19 cellular contexts compared by ENCODE assay signal in the genomic region with DNA sequence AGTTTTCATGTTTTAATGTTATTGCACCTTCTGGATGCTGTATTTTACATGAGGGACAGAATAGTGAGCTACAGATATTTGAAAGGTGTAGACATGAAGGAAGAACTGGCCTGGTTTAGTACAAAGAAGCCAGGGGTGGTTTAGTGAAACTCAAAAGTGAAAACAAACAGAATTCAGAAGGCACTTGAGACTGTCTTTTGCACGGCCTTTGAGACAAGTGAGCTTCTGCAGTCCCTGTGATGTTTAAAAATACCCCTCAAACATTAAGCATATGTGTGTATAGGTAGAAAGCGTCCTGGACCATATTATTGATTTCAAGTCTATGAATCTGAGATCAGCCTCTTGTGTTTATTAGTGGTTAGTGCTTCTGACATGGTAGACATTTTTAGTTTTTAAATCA.
DNase-seq lines count a peak whose midpoint lies in the region; ATAC-seq, FAIRE-seq and TF ChIP-seq lines count a peak whose summit lies in the region.
"Had no signal": no experiment of that assay in that cellular context is flagged by ENCODE, and none has a peak within 500 bp of the region (broad histone marks: within the 10 kb centered on the region; RNA-seq: fewer than 3 reads in every experiment).

No MANE protein-coding gene starts in this region.

- H4K91ac ChIP-seq in neuronal stem cell (ENCODE audit: low read depth, low read length, poor library complexity): no peak overlapping the region

- peaks cover 83% of the 10 kb centered on the region for H3K4me1 Mint-ChIP-seq in progenitor cell of endocrine pancreas (ENCODE audit: low read depth)
- H3K4me1 Mint-ChIP-seq: activated naive CD4-positive, alpha-beta T cell treated with anti-CD3 and anti-CD28 coated beads, Interleukin-2, amount 10 ng/mL, durations not matched to agents 7 days and 5 days; central memory CD8-positive, alpha-beta T cell had no signal

- no peak for TF ChIP-seq POLR2A in ovary (IDR thresholded peaks at IDR 0.05)

- peaks cover 0 to 8% of the 10 kb centered on the region in 2 donors for H3K9me3 ChIP-seq in neuronal stem cell (replicated peaks in 1 of 2; ENCODE audit: control insufficient read depth in 2 of 2, insufficient read depth in 1 of 2, low read depth in 1 of 2, low read length in 2 of 2)
- no peaks in the 10 kb centered on the region for H3K9me3 ChIP-seq in ovary
- H3K9me3 ChIP-seq: heart right ventricle, tibial artery had no signal

- H2BK120ac ChIP-seq in neuronal stem cell (ENCODE audit: low read depth, low read length): no peak overlapping the region

- H3K18ac ChIP-seq in neuronal stem cell (ENCODE audit: low read length): no peak overlapping the region

- no peaks in the 10 kb centered on the region for H3K27me3 ChIP-seq in neuronal stem cell (ENCODE audit: control insufficient read depth in 3 of 3, insufficient read depth in 3 of 3, low read depth in 1 of 3, low read length in 3 of 3)
- H3K27me3 ChIP-seq in ovary: no peaks in the 10 kb centered on the region
- H3K27me3 ChIP-seq: heart right ventricle, tibial artery had no signal

- H3K4me1 ChIP-seq in neuronal stem cell (ENCODE audit: control insufficient read depth in 2 of 2, insufficient read depth in 1 of 2, low read depth in 1 of 2, low read length in 2 of 2) (peaks cover 7 to 18% of the 10 kb centered on the region in 2 donors), ovary (ENCODE audit: insufficient read depth) (peaks cover 6% of the 10 kb centered on the region)

- no peak overlapping the region for H3K9ac ChIP-seq in neuronal stem cell (ENCODE audit: low read depth, low read length, poor library complexity)

- H2AFZ ChIP-seq in neuronal stem cell (ENCODE audit: low read length): no peak overlapping the region
- H2AFZ ChIP-seq: GM23338 had no signal

- H3K14ac ChIP-seq in neuronal stem cell (ENCODE audit: low read length): no peak overlapping the region

- no peak for TF ChIP-seq EP300 in ovary (IDR thresholded peaks at IDR 0.05)

- no peak overlapping the region for H3K4me3 Mint-ChIP-seq in progenitor cell of endocrine pancreas (ENCODE audit: low read depth)
- H3K4me3 Mint-ChIP-seq: activated naive CD4-positive, alpha-beta T cell treated with anti-CD3 and anti-CD28 coated beads, Interleukin-2, amount 10 ng/mL, durations not matched to agents 7 days and 5 days; CD4-positive, alpha-beta T cell; central memory CD8-positive, alpha-beta T cell; GM23338 had no signal

- no peaks in the 10 kb centered on the region for H3K27me3 Mint-ChIP-seq in progenitor cell of endocrine pancreas
- H3K27me3 Mint-ChIP-seq: activated naive CD4-positive, alpha-beta T cell treated with anti-CD3 and anti-CD28 coated beads, Interleukin-2, amount 10 ng/mL, durations not matched to agents 7 days and 5 days; CD4-positive, alpha-beta T cell; central memory CD8-positive, alpha-beta T cell had no signal

- no peak overlapping the region for H2BK5ac ChIP-seq in neuronal stem cell (ENCODE audit: low read length)

- DNase-seq in progenitor cell of endocrine pancreas (ENCODE audit: low spot score, unreplicated experiment) (no peak), GM13976 (ENCODE audit: low spot score) (no peak), neuronal stem cell (ENCODE audit: low spot score) (no peak), ovary (no peak), HTR-8/SVneo (ENCODE audit: insufficient read length, low spot score) (no peak)
- DNase-seq: activated CD8-positive, alpha-beta memory T cell treated with anti-CD3 and anti-CD28 coated beads for 24 hours; activated naive CD4-positive, alpha-beta T cell treated with anti-CD3 and anti-CD28 coated beads, Interleukin-2, amount 10 ng/mL, durations not matched to agents 7 days and 5 days; CD4-positive, alpha-beta T cell; heart right ventricle; left colon; small intestine; tibial artery had no signal

- no peak overlapping the region for H3K27ac ChIP-seq in neuronal stem cell (replicated peaks; ENCODE audit: low read length)
- no peak overlapping the region for H3K27ac ChIP-seq in ovary
- H3K27ac ChIP-seq: heart right ventricle, HL-60 had no signal

- no peak for TF ChIP-seq CTCF in progenitor cell of endocrine pancreas (IDR thresholded peaks at IDR 0.05; ENCODE audit: unreplicated experiment)
- no peak for TF ChIP-seq CTCF in GM13976 (IDR thresholded peaks at IDR 0.05; ENCODE audit: borderline replicate concordance, control extremely low read depth, extremely low read depth, insufficient read depth, missing control alignments)
- TF ChIP-seq CTCF in ovary (IDR thresholded peaks at IDR 0.05): no peak

- ATAC-seq in GM18868 (IDR thresholded peaks at IDR 0.05; ENCODE audit: unreplicated experiment): peak; percentile 64
- ATAC-seq in GM21576 (IDR thresholded peaks at IDR 0.05; ENCODE audit: unreplicated experiment): peak; percentile 54
- ATAC-seq in HG03196 (IDR thresholded peaks at IDR 0.05; ENCODE audit: unreplicated experiment): peak; percentile 35
- ATAC-seq: GM23338, left colon had no signal

- no peak overlapping the region for H3K4ac ChIP-seq in neuronal stem cell (ENCODE audit: low read length)

- no peaks in the 10 kb centered on the region for H3K79me1 ChIP-seq in neuronal stem cell (ENCODE audit: low read depth, low read length)

- WGBS in neuronal stem cell (ENCODE audit: extremely low coverage in 2 of 2, insufficient read length in 2 of 2, insufficient replicate concordance in 1 of 2), 2 donors: no CpG with 5 or more reads among the region's 2 CpGs
- 84 to 93% (median 87%) methylated on average over 2 of the region's 2 CpGs for WGBS in ovary, 3 donors

- H2BK15ac ChIP-seq in neuronal stem cell (ENCODE audit: low read length): no peak overlapping the region

- peaks cover 7% of the 10 kb centered on the region for H3K9me3 Mint-ChIP-seq in progenitor cell of endocrine pancreas (ENCODE audit: low read depth)
- H3K9me3 Mint-ChIP-seq: activated naive CD4-positive, alpha-beta T cell treated with anti-CD3 and anti-CD28 coated beads, Interleukin-2, amount 10 ng/mL, durations not matched to agents 7 days and 5 days; CD4-positive, alpha-beta T cell had no signal

- no peak overlapping the region for H3K4me3 ChIP-seq in neuronal stem cell (ENCODE audit: low read length in 2 of 2)
- H3K4me3 ChIP-seq in ovary: no peak overlapping the region
- H3K4me3 ChIP-seq: GM23338, heart right ventricle, tibial artery had no signal

- H4K8ac ChIP-seq in neuronal stem cell (ENCODE audit: low read depth, low read length): no peak overlapping the region

- intact Hi-C loops in ovary (cut with DNase I): no loop called here

- no peak overlapping the region for H2BK12ac ChIP-seq in neuronal stem cell (ENCODE audit: low read length)

- no peak overlapping the region for H2AK5ac ChIP-seq in neuronal stem cell (ENCODE audit: low read depth, low read length)

- in situ Hi-C loops in GM13976 (cut with MboI; ENCODE audit: low sequenced_read_pairs, unreplicated experiment): loop anchor here (25.0 kb wide), 1 partner anchor 322 kb away; no protein-coding TSS in a partner anchor

- peaks cover 13% of the 10 kb centered on the region for H3K36me3 Mint-ChIP-seq in progenitor cell of endocrine pancreas (ENCODE audit: insufficient read depth)
- H3K36me3 Mint-ChIP-seq: activated naive CD4-positive, alpha-beta T cell treated with anti-CD3 and anti-CD28 coated beads, Interleukin-2, amount 10 ng/mL, durations not matched to agents 7 days and 5 days had no signal

- no peak for FAIRE-seq in HTR-8/SVneo (lab: Jason Lieb, UNC)
- FAIRE-seq: TTC549 had no signal

- no peak overlapping the region for H3K4me2 ChIP-seq in neuronal stem cell (ENCODE audit: insufficient read depth, low read length, poor library complexity, severe bottlenecking)
- H3K4me2 ChIP-seq: GM23338 had no signal

- H3K27ac Mint-ChIP-seq in progenitor cell of endocrine pancreas: peak overlapping the region; percentile 53
- H3K27ac Mint-ChIP-seq: activated naive CD4-positive, alpha-beta T cell treated with anti-CD3 and anti-CD28 coated beads, Interleukin-2, amount 10 ng/mL, durations not matched to agents 7 days and 5 days; CD4-positive, alpha-beta T cell; GM23338 had no signal

- no peak overlapping the region for H3K23ac ChIP-seq in neuronal stem cell (ENCODE audit: low read depth, low read length, poor library complexity)

- no peaks in the 10 kb centered on the region for H3K36me3 ChIP-seq in neuronal stem cell (replicated peaks in 1 of 2; ENCODE audit: control insufficient read depth in 2 of 2, insufficient read depth in 2 of 2, low read length in 2 of 2)
- H3K36me3 ChIP-seq in ovary: no peaks in the 10 kb centered on the region
- H3K36me3 ChIP-seq: heart right ventricle, tibial artery had no signal
